ENCODE assay signal across 8 cellular contexts in the genomic region with DNA sequence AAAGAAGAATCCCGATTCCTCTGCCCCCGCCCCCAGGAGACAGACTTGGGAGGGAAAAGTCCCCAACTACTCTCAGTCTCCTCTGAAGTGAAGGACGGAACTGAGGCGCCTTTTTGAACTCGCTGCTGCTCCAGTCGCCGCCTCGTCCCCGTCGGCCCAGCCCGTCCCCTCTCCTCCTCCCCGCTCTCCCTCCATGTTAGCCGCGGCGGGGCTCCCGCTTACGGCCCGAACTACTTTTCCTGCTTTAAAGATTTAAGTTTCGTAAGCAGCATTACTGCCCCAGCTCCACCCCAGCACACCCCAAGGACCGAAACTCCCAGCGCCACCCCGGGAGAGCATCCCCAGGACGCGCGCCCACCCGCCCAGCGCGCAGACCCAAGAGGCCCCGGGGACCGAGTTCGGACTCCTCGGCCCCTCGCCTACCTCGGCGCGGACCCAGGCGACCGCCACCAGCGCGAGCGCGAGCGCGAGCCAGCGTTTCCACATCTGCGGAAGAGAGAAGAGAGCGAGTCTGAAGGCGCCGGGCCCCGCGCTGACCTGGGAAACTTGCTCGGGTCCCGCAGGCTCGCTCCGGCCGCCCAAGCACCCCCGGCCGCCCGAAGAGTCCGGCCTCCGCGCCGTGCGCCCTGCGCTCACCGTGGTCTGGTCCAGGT. TPM values are rescaled to one million over a fixed set of nuclear protein-coding genes. Genes with fewer than 3 reads are reported as not detected.
A peak's percentile ranks its signal among the peaks of the same experiment; 100 is the strongest.
DNase-seq lines count a peak whose midpoint lies in the region; ATAC-seq and TF ChIP-seq lines count a peak whose summit lies in the region.

No MANE protein-coding gene starts in this region.

- POLR2A ChIA-PET in Caco-2 (lab: Charles Lee), result no interaction called here
- POLR2A ChIA-PET in activated CD4-positive, alpha-beta memory T cell treated with anti-CD3 and anti-CD28 coated beads, Interleukin-2, amount 10 ng/mL, durations not matched to agents 7 days and 5 days (lab: Charles Lee), result no interaction called here

- no peaks in the 10 kb centered on the region for H3K9me3 Mint-ChIP-seq in Caco-2 (ENCODE audit: unreplicated experiment)
- H3K9me3 Mint-ChIP-seq in activated CD4-positive, alpha-beta memory T cell treated with anti-CD3 and anti-CD28 coated beads, Interleukin-2, amount 10 ng/mL, durations not matched to agents 7 days and 5 days, result no peaks in the 10 kb centered on the region

- H3K4me3 Mint-ChIP-seq in Caco-2 (ENCODE audit: unreplicated experiment), result peak overlapping the region; percentile 67
- H3K4me3 Mint-ChIP-seq in activated CD4-positive, alpha-beta memory T cell treated with anti-CD3 and anti-CD28 coated beads, Interleukin-2, amount 10 ng/mL, durations not matched to agents 7 days and 5 days, result peak overlapping the region; percentile 69

- peaks cover 8% of the 10 kb centered on the region for H3K36me3 Mint-ChIP-seq in Caco-2 (ENCODE audit: insufficient read depth, unreplicated experiment)
- H3K36me3 Mint-ChIP-seq in activated CD4-positive, alpha-beta memory T cell treated with anti-CD3 and anti-CD28 coated beads, Interleukin-2, amount 10 ng/mL, durations not matched to agents 7 days and 5 days (ENCODE audit: low read depth), result no peaks in the 10 kb centered on the region

- H3K36me3 ChIP-seq in Caco-2 (ENCODE audit: control insufficient read depth, insufficient read depth, low read length) (no peaks in the 10 kb centered on the region), neuron (ENCODE audit: insufficient read depth, low read length) (no peaks in the 10 kb centered on the region)

- H3K4me3 ChIP-seq in Caco-2 (ENCODE audit: low read depth, low read length) (peak overlapping the region; percentile 37), fibroblast of villous mesenchyme (ENCODE audit: low read depth, low read length) (peak overlapping the region; percentile 94), neuron (ENCODE audit: low read length) (peak overlapping the region; percentile 90)

- DNase-seq in Caco-2, result no peak
- peak; percentile 16 for DNase-seq in activated CD4-positive, alpha-beta memory T cell treated with anti-CD3 and anti-CD28 coated beads, Interleukin-2, amount 10 ng/mL, durations not matched to agents 7 days and 5 days
- DNase-seq in fibroblast of villous mesenchyme (ENCODE audit: low read depth), result no peak
- no peak for DNase-seq in COLO829 (ENCODE audit: low spot score)
- no peak for DNase-seq in H4 (ENCODE audit: low spot score)
- DNase-seq in stimulated activated naive CD4-positive, alpha-beta T cell treated with Interleukin-2 at 50 U/mL for 16 hours (lab: John Stamatoyannopoulos, UW), result no peak

- no peak for TF ChIP-seq CTCF in Caco-2 (IDR thresholded peaks at IDR 0.05; ENCODE audit: insufficient read depth in 1 of 2, low read depth in 1 of 2, low read length in 1 of 2, severe bottlenecking in 1 of 2, unreplicated experiment in 1 of 2)
- no peak for TF ChIP-seq CTCF in fibroblast of villous mesenchyme (IDR thresholded peaks at IDR 0.05; ENCODE audit: insufficient read depth, low read depth, low read length)

- H3K4me1 ChIP-seq in Caco-2 (no peaks in the 10 kb centered on the region), neuron (ENCODE audit: insufficient read depth, low read length) (peaks cover 22% of the 10 kb centered on the region)

- CTCF ChIA-PET in Caco-2 (lab: Charles Lee), result no interaction called here
- CTCF ChIA-PET in activated CD4-positive, alpha-beta memory T cell treated with anti-CD3 and anti-CD28 coated beads, Interleukin-2, amount 10 ng/mL, durations not matched to agents 7 days and 5 days (lab: Charles Lee), result no interaction called here

- H3K4me1 Mint-ChIP-seq in Caco-2 (ENCODE audit: low read depth, unreplicated experiment), result no peaks in the 10 kb centered on the region
- H3K4me1 Mint-ChIP-seq in activated CD4-positive, alpha-beta memory T cell treated with anti-CD3 and anti-CD28 coated beads, Interleukin-2, amount 10 ng/mL, durations not matched to agents 7 days and 5 days, result peaks cover 12% of the 10 kb centered on the region

- H3K9me3 ChIP-seq in Caco-2, result no peaks in the 10 kb centered on the region
- H3K9me3 ChIP-seq in neuron (ENCODE audit: low read length), result no peaks in the 10 kb centered on the region

- BruUV-seq in Caco-2 (replicated peaks; lab: Mats Ljungman, UMichigan), result no TSS peak

- intact Hi-C loops in Caco-2 (cut with micrococcal nuclease; ENCODE audit: unreplicated experiment), result no loop called here

- peak overlapping the region; percentile 85 for H2AFZ ChIP-seq in neuron (ENCODE audit: low read depth, low read length)

- no peaks in the 10 kb centered on the region for H3K27me3 Mint-ChIP-seq in Caco-2 (ENCODE audit: insufficient read depth, unreplicated experiment)
- peaks cover 53% of the 10 kb centered on the region for H3K27me3 Mint-ChIP-seq in activated CD4-positive, alpha-beta memory T cell treated with anti-CD3 and anti-CD28 coated beads, Interleukin-2, amount 10 ng/mL, durations not matched to agents 7 days and 5 days

- H3K27me3 ChIP-seq in Caco-2 (replicated peaks; ENCODE audit: control insufficient read depth, insufficient read depth, low read length), result no peaks in the 10 kb centered on the region
- H3K27me3 ChIP-seq in neuron (ENCODE audit: insufficient read depth, low read length), result no peaks in the 10 kb centered on the region

- H3K27ac Mint-ChIP-seq in Caco-2 (ENCODE audit: unreplicated experiment), result peak overlapping the region; percentile 39
- no peak overlapping the region for H3K27ac Mint-ChIP-seq in activated CD4-positive, alpha-beta memory T cell treated with anti-CD3 and anti-CD28 coated beads, Interleukin-2, amount 10 ng/mL, durations not matched to agents 7 days and 5 days

- peak; percentile 44 for ATAC-seq in HG03103 (IDR thresholded peaks at IDR 0.05; ENCODE audit: low read depth, unreplicated experiment)

RNA-seq across cellular contexts. Expression of gene FSTL1, which starts 0.4 kb away (rescaled TPM):
- total RNA-seq in Caco-2 (2022) (1.4 and 2.9 TPM in 2 replicates), fibroblast of villous mesenchyme (997 and 1,795 TPM in 2 replicates)
- total RNA-seq in activated CD4-positive, alpha-beta memory T cell treated with anti-CD3 and anti-CD28 coated beads, Interleukin-2, amount 10 ng/mL, durations not matched to agents 7 days and 5 days, result under 1 TPM; 0.30 to 0.35 TPM
- total RNA-seq in H4 (2014; rRNA removed; shearing (Covaris generic)), result 290 and 316 TPM in 2 replicates

Comparison
In these comparisons a context has a peak if more than half of its experiments do, and no peak if none do; other contexts are left out.
1. H3K4me3 ChIP-seq: peak in every context shown above with its lines; median percentile 94 in fibroblast of villous mesenchyme; 90 in neuron; 37 in Caco-2.
2. RNA of gene FSTL1, which starts 0.4 kb away (total RNA-seq): 997 to 1,795 TPM in fibroblast of villous mesenchyme and 290 to 316 TPM in H4; 1.4 to 2.9 TPM in Caco-2 and 0.30 to 0.35 TPM in activated CD4-positive, alpha-beta memory T cell treated with anti-CD3 and anti-CD28 coated beads, Interleukin-2, amount 10 ng/mL, durations not matched to agents 7 days and 5 days; every median in the first group is over 10 times any median in the second.